In genomic region chr6:134870677-134871498, GRCh38 we compare ENCODE assay signal across 9 cellular contexts.
DNase-seq lines count a peak whose midpoint lies in the region; ATAC-seq and TF ChIP-seq lines count a peak whose summit lies in the region.
"Had no signal": no experiment of that assay in that cellular context is flagged by ENCODE, and none has a peak within 500 bp of the region (broad histone marks: within the 10 kb centered on the region; RNA-seq: fewer than 3 reads in every experiment).

No MANE protein-coding gene starts in this region.

- H3K4me3 ChIP-seq in SU-DHL-6 (ENCODE audit: insufficient read depth, low read length, poor library complexity, severe bottlenecking) = no peak overlapping the region

- POLR2A ChIA-PET in naive thymus-derived CD8-positive, alpha-beta T cell (lab: Charles Lee) = no interaction called here

- TF ChIP-seq CTCF in GM10266 (IDR thresholded peaks at IDR 0.05; ENCODE audit: control insufficient read depth, insufficient read depth, low read depth, missing control alignments) (no peak), SU-DHL-6 (IDR thresholded peaks at IDR 0.05; ENCODE audit: insufficient read depth, low read length, poor library complexity, severe bottlenecking) (no peak), nephron progenitor cell (IDR thresholded peaks at IDR 0.05) (no peak)

- H3K4me3 Mint-ChIP-seq in nephron progenitor cell = no peak overlapping the region
- H3K4me3 Mint-ChIP-seq in naive thymus-derived CD8-positive, alpha-beta T cell = no peak overlapping the region

- no peaks in the 10 kb centered on the region for H3K9me2 ChIP-seq in SU-DHL-6 (replicated peaks; ENCODE audit: insufficient read depth, low read length)

- H3K79me2 ChIP-seq in SU-DHL-6 (ENCODE audit: insufficient read depth, low read length) = no peaks in the 10 kb centered on the region

- H3K4me2 ChIP-seq in SU-DHL-6 (ENCODE audit: low read depth, low read length, poor library complexity, severe bottlenecking) = peak overlapping the region; percentile 37

- peak; percentile 22 for DNase-seq in GM10266 (ENCODE audit: extremely low spot score)
- DNase-seq in nephron progenitor cell = no peak
- DNase-seq in AG08396 (ENCODE audit: low spot score) = no peak
- DNase-seq in naive thymus-derived CD8-positive, alpha-beta T cell = no peak
- no peak for DNase-seq in cortex of kidney (lab: John Stamatoyannopoulos, UW)
- DNase-seq: mesendoderm had no signal

- no peaks in the 10 kb centered on the region for H4K20me1 ChIP-seq in SU-DHL-6 (ENCODE audit: low read depth, low read length)

- no peaks in the 10 kb centered on the region for H3K36me3 Mint-ChIP-seq in nephron progenitor cell (ENCODE audit: low read depth)
- H3K36me3 Mint-ChIP-seq in naive thymus-derived CD8-positive, alpha-beta T cell = peaks cover 0 to 12% (median 10%) of the 10 kb centered on the region in 3 donors

- no peak overlapping the region for H3K27ac ChIP-seq in SU-DHL-6 (ENCODE audit: low read depth, low read length)

- no peaks in the 10 kb centered on the region for H3K4me1 Mint-ChIP-seq in nephron progenitor cell
- H3K4me1 Mint-ChIP-seq in naive thymus-derived CD8-positive, alpha-beta T cell = peaks cover 8 to 22% (median 16%) of the 10 kb centered on the region in 4 donors

- peaks cover 9% of the 10 kb centered on the region; the same call in 1 of the 2 replicates for H3K9me3 ChIP-seq in SU-DHL-6 (ENCODE audit: insufficient read depth, low read length)

- H3K9me3 Mint-ChIP-seq in nephron progenitor cell = peaks cover 26% of the 10 kb centered on the region
- peaks cover 2 to 16% (median 6%) of the 10 kb centered on the region in 9 donors for H3K9me3 Mint-ChIP-seq in naive thymus-derived CD8-positive, alpha-beta T cell

- ATAC-seq in GM21381 (IDR thresholded peaks at IDR 0.05; ENCODE audit: unreplicated experiment) (peak; percentile 86), HG03280 (IDR thresholded peaks at IDR 0.05; ENCODE audit: unreplicated experiment) (peak; percentile 89)
- no peak for ATAC-seq in naive thymus-derived CD8-positive, alpha-beta T cell

- H3K36me3 ChIP-seq in SU-DHL-6 (ENCODE audit: low read length) = no peaks in the 10 kb centered on the region

- H3K27me3 ChIP-seq in SU-DHL-6 (ENCODE audit: low read length) = no peaks in the 10 kb centered on the region

- peaks cover 6% of the 10 kb centered on the region for H3K27me3 Mint-ChIP-seq in nephron progenitor cell (ENCODE audit: low read depth, poor library complexity)
- peaks cover 0 to 2% (median 0%) of the 10 kb centered on the region in 5 donors for H3K27me3 Mint-ChIP-seq in naive thymus-derived CD8-positive, alpha-beta T cell

- no peak overlapping the region for H2AFZ ChIP-seq in SU-DHL-6 (ENCODE audit: low read depth, low read length, severe bottlenecking)

- H3F3A ChIP-seq in SU-DHL-6 (ENCODE audit: insufficient read depth) = no peaks in the 10 kb centered on the region

- H3K27ac Mint-ChIP-seq in nephron progenitor cell = no peak overlapping the region
- H3K27ac Mint-ChIP-seq in naive thymus-derived CD8-positive, alpha-beta T cell = no peak overlapping the region

- no peak overlapping the region for H3K9ac ChIP-seq in SU-DHL-6 (ENCODE audit: low read length)

Comparison
In these comparisons a context has a peak if more than half of its experiments do, and no peak if none do; other contexts are left out.
1. ATAC-seq: peak in GM21381 (single experiment) and HG03280 (single experiment); none in naive thymus-derived CD8-positive, alpha-beta T cell (0 of 2).